ENCODE assay signal across 13 cellular contexts in genomic region chr22:31284756-31285155, GRCh38. TPM values are rescaled to one million over a fixed set of nuclear protein-coding genes. Genes with fewer than 3 reads are reported as not detected.
DNase-seq lines count a peak whose midpoint lies in the region; ATAC-seq, FAIRE-seq and TF ChIP-seq lines count a peak whose summit lies in the region.
"Had no signal": no experiment of that assay in that cellular context is flagged by ENCODE, and none has a peak within 500 bp of the region (broad histone marks: within the 10 kb centered on the region; RNA-seq: fewer than 3 reads in every experiment).

No MANE protein-coding gene starts in this region.

- no peak for TF ChIP-seq POLR2A in breast epithelium (IDR thresholded peaks at IDR 0.05)
- no peak for TF ChIP-seq POLR2A in upper lobe of left lung (IDR thresholded peaks at IDR 0.05)

- no peak for TF ChIP-seq EP300 in upper lobe of left lung (IDR thresholded peaks at IDR 0.05)

- H3K4me3 ChIP-seq in breast epithelium (no peak overlapping the region), mammary epithelial cell (replicated peaks in 1 of 3; ENCODE audit: insufficient read depth in 1 of 3, low read depth in 2 of 3, low read length in 3 of 3) (no peak overlapping the region), bronchial epithelial cell (ENCODE audit: low read depth, low read length) (no peak overlapping the region), muscle layer of duodenum (ENCODE audit: low read depth in 1 of 2, low read length in 2 of 2) (no peak overlapping the region), upper lobe of left lung (no peak overlapping the region)

- H4K20me1 ChIP-seq in mammary epithelial cell (ENCODE audit: insufficient read depth, low read length), result no peaks in the 10 kb centered on the region

- H3K27ac ChIP-seq in breast epithelium (peak overlapping the region; percentile 72 to 90), mammary epithelial cell (ENCODE audit: insufficient read depth, low read depth, low read length) (no peak overlapping the region), muscle layer of duodenum (ENCODE audit: low read length) (peak overlapping the region; percentile 35), upper lobe of left lung (peak overlapping the region; percentile 62 to 98 (median 84))

- in situ Hi-C loops in mammary epithelial cell (cut with MboI; ENCODE audit: low sequenced_read_pairs in 2 of 2), result no loop called here

- H3K27me3 ChIP-seq in breast epithelium (no peaks in the 10 kb centered on the region), mammary epithelial cell (ENCODE audit: insufficient read depth, low read length) (no peaks in the 10 kb centered on the region), bronchial epithelial cell (ENCODE audit: control insufficient read depth, insufficient read depth, low read length) (no peaks in the 10 kb centered on the region), muscle layer of duodenum (ENCODE audit: low read depth, low read length) (no peaks in the 10 kb centered on the region), upper lobe of left lung (no peaks in the 10 kb centered on the region)
- H3K27me3 ChIP-seq: BE2C had no signal

- no peak overlapping the region for H3K9ac ChIP-seq in mammary epithelial cell (ENCODE audit: insufficient read depth, low read length)
- H3K9ac ChIP-seq: SK-N-SH had no signal

- intact Hi-C loops in breast epithelium (cut with DNase I; ENCODE audit: low total_unique reads), result no loop called here
- intact Hi-C loops in mammary epithelial cell (cut with micrococcal nuclease), result no loop called here

- BruUV-seq in mammary epithelial cell (replicated peaks; lab: Mats Ljungman, UMichigan), result no TSS peak

- no peak overlapping the region for H3K4me2 ChIP-seq in mammary epithelial cell (ENCODE audit: insufficient read depth, low read depth, low read length)
- H3K4me2 ChIP-seq: SK-N-SH had no signal

- H3K4me1 ChIP-seq in breast epithelium (peaks cover 3 to 26% of the 10 kb centered on the region in 2 donors), mammary epithelial cell (ENCODE audit: insufficient read depth, low read length) (no peaks in the 10 kb centered on the region), muscle layer of duodenum (ENCODE audit: control insufficient read depth in 1 of 2, insufficient read depth in 2 of 2, low read length in 2 of 2) (peaks cover 19 to 29% of the 10 kb centered on the region in 2 donors), upper lobe of left lung (peaks cover 46 to 59% (median 47%) of the 10 kb centered on the region in 4 donors)
- H3K4me1 ChIP-seq: BE2C had no signal

- dilution Hi-C loops in mammary epithelial cell (cut with HindIII; ENCODE audit: low sequenced_read_pairs), result no loop called here

- DNase-seq in breast epithelium (ENCODE audit: low spot score in 2 of 2), result no peak
- DNase-seq in mammary epithelial cell, result no peak
- no peak for DNase-seq in bronchial epithelial cell (ENCODE audit: low read depth)
- DNase-seq in upper lobe of left lung, result no peak
- DNase-seq in SIG-M5 (lab: John Stamatoyannopoulos, UW), result no peak
- DNase-seq in ureter (ENCODE audit: low spot score), result no peak
- DNase-seq in SK-N-DZ (ENCODE audit: low spot score), result no peak
- DNase-seq: activated T-cell treated with anti-CD3 and anti-CD28 coated beads, Interleukin-2, amount 50 U/mL, for 4 hours; BE2C; NCI-H345; SK-N-SH had no signal

- H3K36me3 ChIP-seq in breast epithelium (peaks cover 8% of the 10 kb centered on the region), mammary epithelial cell (ENCODE audit: insufficient read depth, low read length) (no peaks in the 10 kb centered on the region), bronchial epithelial cell (ENCODE audit: control insufficient read depth, insufficient read depth, low read length) (peaks cover 18% of the 10 kb centered on the region), muscle layer of duodenum (ENCODE audit: control insufficient read depth in 1 of 2, insufficient read depth in 2 of 2, low read length in 2 of 2) (peaks cover 53 to 73% of the 10 kb centered on the region in 2 donors), upper lobe of left lung (peaks cover 18 to 98% (median 74%) of the 10 kb centered on the region in 4 donors)
- H3K36me3 ChIP-seq: BE2C had no signal

- CTCF ChIA-PET in mammary epithelial cell (lab: Charles Lee; ENCODE audit: low non-redundant PET), result interaction anchor here (0.5 to 0.6 kb wide), 2 partner anchors 29 to 74 kb away, joined by 3 read pairs; no protein-coding TSS in a partner anchor

- TF ChIP-seq CTCF in breast epithelium (IDR thresholded peaks at IDR 0.05) (no peak), mammary epithelial cell (conservative IDR thresholded peaks at IDR 0.05 in 1 of 2, IDR thresholded peaks at IDR 0.05 in 1 of 2; ENCODE audit: extremely low read depth in 1 of 2, insufficient read depth in 1 of 2, low read depth in 1 of 2, low read length in 2 of 2) (no peak), bronchial epithelial cell (IDR thresholded peaks at IDR 0.05; ENCODE audit: insufficient read depth, low read length, severe bottlenecking) (no peak), upper lobe of left lung (IDR thresholded peaks at IDR 0.05) (no peak)

- FAIRE-seq in bronchial epithelial cell (lab: Jason Lieb, UNC), result peak; percentile 60
- FAIRE-seq: keratinocyte had no signal

- no peaks in the 10 kb centered on the region for H3K79me2 ChIP-seq in mammary epithelial cell (ENCODE audit: insufficient read depth, low read length)

- ATAC-seq in upper lobe of left lung (ENCODE audit: low FRiP score in 2 of 2), result no peak
- ATAC-seq: activated T-cell treated with anti-CD3 and anti-CD28 coated beads, Interleukin-2, amount 50 U/mL, for 4 hours had no signal

- H2AFZ ChIP-seq in mammary epithelial cell (ENCODE audit: low read depth, low read length), result no peak overlapping the region

- no peaks in the 10 kb centered on the region for H3K9me3 ChIP-seq in breast epithelium
- H3K9me3 ChIP-seq in mammary epithelial cell (replicated peaks; ENCODE audit: insufficient read depth, low read length), result no peaks in the 10 kb centered on the region
- H3K9me3 ChIP-seq in muscle layer of duodenum (ENCODE audit: control insufficient read depth in 1 of 2, low read length in 2 of 2), result no peaks in the 10 kb centered on the region
- H3K9me3 ChIP-seq in upper lobe of left lung, result no peaks in the 10 kb centered on the region
- H3K9me3 ChIP-seq: BE2C, SK-N-SH had no signal

- WGBS in mammary epithelial cell (ENCODE audit: low coverage, missing lambda C conversion rate), result 45% methylated on average over 2 of the region's 3 CpGs
- 47 to 49% methylated on average over 3 of the region's 3 CpGs for WGBS in upper lobe of left lung, 2 donors

RNA-seq across cellular contexts. Expression of gene PIK3IP1, which starts 7.5 kb away (rescaled TPM):
- total RNA-seq in breast epithelium (100 to 1,000 TPM in 1 of 3 donors, 10 to 100 TPM in 2; 43.3 to 109 (median 72.5) TPM), mammary epithelial cell (10 to 100 TPM in 1 of 2 donors, 1 to 10 TPM in 1; 2.9 to 14.2 TPM), bronchial epithelial cell (6.3 and 13.3 TPM in 2 replicates), upper lobe of left lung (10 to 100 TPM; 38.9 to 97.1 (median 65.8) TPM), ureter (57.8 TPM)
- polyA plus RNA-seq in mammary epithelial cell, result 2.8 TPM
- 0.31 TPM for polyA minus RNA-seq in mammary epithelial cell
- 9.4 and 10.6 TPM in 2 replicates for polyA plus RNA-seq in SK-N-DZ (2014; cell fraction: cytosol; rRNA removed)
- polyA plus RNA-seq in SK-N-DZ (2014; cell fraction: nucleus; rRNA removed), result 10.7 and 12.1 TPM in 2 replicates
